In the genomic region with DNA sequence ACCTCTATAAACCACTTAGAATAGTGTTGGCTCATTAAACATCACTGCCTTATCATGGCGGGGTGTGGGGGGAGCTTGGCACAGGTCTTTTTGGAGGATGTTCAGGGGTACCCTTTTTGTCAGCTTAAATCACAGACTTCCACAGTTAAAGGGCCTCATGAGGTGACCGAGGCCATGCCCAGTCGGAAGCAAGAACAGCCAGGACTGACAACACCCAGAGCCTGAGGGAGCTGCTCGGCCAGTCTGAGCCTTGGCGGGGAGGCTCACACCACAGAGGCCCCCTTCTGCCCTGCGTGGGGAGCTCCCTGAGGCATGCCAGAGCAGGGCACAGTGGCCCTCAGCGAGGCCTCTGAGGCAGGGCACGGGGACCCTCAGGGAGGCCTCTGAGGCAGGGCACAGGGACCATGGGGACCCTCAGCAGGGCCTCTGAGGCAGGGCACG, we compare ENCODE assay signal across 12 cellular contexts. TPM values are rescaled to one million over a fixed set of nuclear protein-coding genes. Genes with fewer than 3 reads are reported as not detected.
DNase-seq lines count a peak whose midpoint lies in the region; ATAC-seq and TF ChIP-seq lines count a peak whose summit lies in the region.
"Had no signal": no experiment of that assay in that cellular context is flagged by ENCODE, and none has a peak within 500 bp of the region (broad histone marks: within the 10 kb centered on the region; RNA-seq: fewer than 3 reads in every experiment).

No MANE protein-coding gene starts in this region.

- WGBS in ovary, 3 donors, result 59 to 77% (median 74%) methylated on average over 9 of the region's 9 CpGs
- WGBS in transverse colon (ENCODE audit: low coverage in 1 of 2), 2 donors, result 59 to 60% methylated on average over 2 to 9 of the region's 9 CpGs

- TF ChIP-seq POLR2A in ovary (IDR thresholded peaks at IDR 0.05) (no peak), transverse colon (IDR thresholded peaks at IDR 0.05) (no peak)

- intact Hi-C loops in left ventricle myocardium inferior (cut with micrococcal nuclease) (no loop called here), ovary (cut with DNase I) (loop anchor here in 1 of 4 donors (5.0 kb wide), 1 partner anchor 108 kb away; a partner anchor contains a TSS), transverse colon (cut with DNase I; ENCODE audit: low total_unique reads) (no loop called here)

- H3K4me3 ChIP-seq in adipocyte (ENCODE audit: low read length) (peak overlapping the region; percentile 20), left ventricle myocardium inferior (peak overlapping the region; percentile 45), ovary (no peak overlapping the region), transverse colon (no peak overlapping the region)

- peaks cover 32% of the 10 kb centered on the region for H3K36me3 ChIP-seq in adipocyte (ENCODE audit: control insufficient read depth, insufficient read depth, low read length, severe bottlenecking)
- H3K36me3 ChIP-seq in left ventricle myocardium inferior, result no peaks in the 10 kb centered on the region
- no peaks in the 10 kb centered on the region for H3K36me3 ChIP-seq in ovary
- no peaks in the 10 kb centered on the region for H3K36me3 ChIP-seq in transverse colon
- H3K36me3 ChIP-seq: neutrophil had no signal

- H3K27me3 ChIP-seq in adipocyte (replicated peaks; ENCODE audit: control insufficient read depth, insufficient read depth, low read length), result no peaks in the 10 kb centered on the region
- no peaks in the 10 kb centered on the region for H3K27me3 ChIP-seq in left ventricle myocardium inferior (ENCODE audit: low read depth)
- H3K27me3 ChIP-seq in ovary, result no peaks in the 10 kb centered on the region
- H3K27me3 ChIP-seq in transverse colon, result no peaks in the 10 kb centered on the region

- TF ChIP-seq CTCF in left ventricle myocardium inferior (IDR thresholded peaks at IDR 0.05; ENCODE audit: borderline replicate concordance) (no peak), ovary (IDR thresholded peaks at IDR 0.05) (no peak), transverse colon (IDR thresholded peaks at IDR 0.05) (no peak)

- DNase-seq in adipocyte (ENCODE audit: low read depth), result no peak
- DNase-seq in left ventricle myocardium inferior, result no peak
- no peak for DNase-seq in ovary
- no peak for DNase-seq in transverse colon
- DNase-seq in MV-4-11 (lab: John Stamatoyannopoulos, UW), result no peak
- no peak for DNase-seq in RPMI8226
- no peak for DNase-seq in stimulated activated CD4-positive, alpha-beta T cell treated with anti-CD3 and anti-CD28 coated beads, Interleukin-4, amount 100 ng/mL, for 24 hours
- DNase-seq: NCI-H1105 treated with DMSO at 0.1 percent for 48 hours; NCI-H774; stimulated activated CD4-positive, alpha-beta T cell treated with anti-CD3 and anti-CD28 coated beads, Interleukin-2, amount 100 ng/mL, for 48 hours had no signal

- ATAC-seq in HG03432 (IDR thresholded peaks at IDR 0.05; ENCODE audit: unreplicated experiment), result no peak

- peak overlapping the region; percentile 80 for H3K9ac ChIP-seq in adipocyte (ENCODE audit: low read length)

- TF ChIP-seq EP300 in ovary (IDR thresholded peaks at IDR 0.05) (no peak), transverse colon (IDR thresholded peaks at IDR 0.05; ENCODE audit: low read depth) (no peak)

- H3K27ac ChIP-seq in left ventricle myocardium inferior (replicated peaks) (peak overlapping the region; percentile 97), ovary (peak overlapping the region; percentile 68), transverse colon (peak overlapping the region; percentile 65 to 90 (median 87))
- H3K27ac ChIP-seq: neutrophil had no signal

- in situ Hi-C loops in transverse colon (cut with MboI; ENCODE audit: low pct_ligation_motif_present in 1 of 4, low pct_unique_long_range_greater_than_20kb in 1 of 4, low sequenced_read_pairs in 3 of 4), result no loop called here

- H3K4me1 ChIP-seq in adipocyte (ENCODE audit: control insufficient read depth, insufficient read depth, low read length) (peaks cover 37% of the 10 kb centered on the region), left ventricle myocardium inferior (peaks cover 97% of the 10 kb centered on the region), ovary (ENCODE audit: insufficient read depth) (peaks cover 9% of the 10 kb centered on the region), transverse colon (peaks cover 12 to 42% (median 25%) of the 10 kb centered on the region in 4 donors)

- no peaks in the 10 kb centered on the region for H3K9me3 ChIP-seq in adipocyte (ENCODE audit: control insufficient read depth, low read length)
- no peaks in the 10 kb centered on the region for H3K9me3 ChIP-seq in left ventricle myocardium inferior (replicated peaks)
- H3K9me3 ChIP-seq in ovary, result no peaks in the 10 kb centered on the region
- H3K9me3 ChIP-seq in transverse colon, result no peaks in the 10 kb centered on the region
- H3K9me3 ChIP-seq: neutrophil had no signal

RNA-seq across cellular contexts. Expression of a gene that starts 49.5 kb away (rescaled TPM):
- total RNA-seq in left ventricle myocardium inferior (9.0 TPM), ovary (10 to 100 TPM; 16.9 to 39.5 (median 27.5) TPM), transverse colon (10 to 100 TPM; 10.3 to 47.5 (median 19.6) TPM)
- polyA plus RNA-seq in ovary, result 10 to 100 TPM; 15.2 to 20.1 TPM

Comparison
In these comparisons a context has a peak if more than half of its experiments do, and no peak if none do; other contexts are left out.
1. H3K4me3 ChIP-seq: peak in adipocyte (single experiment) and left ventricle myocardium inferior (single experiment); none in ovary (single experiment) and transverse colon (0 of 4).
2. Peak in every context shown above with its lines, with median percentiles within 50 percentile points of each other: H3K27ac ChIP-seq.